ENCODE assay signal across 14 cellular contexts in genomic region chr1:54397090-54397591, GRCh38. TPM values are rescaled to one million over a fixed set of nuclear protein-coding genes. Genes with fewer than 3 reads are reported as not detected.
DNase-seq lines count a peak whose midpoint lies in the region; ATAC-seq, FAIRE-seq and TF ChIP-seq lines count a peak whose summit lies in the region.
"Had no signal": no experiment of that assay in that cellular context is flagged by ENCODE, and none has a peak within 500 bp of the region (broad histone marks: within the 10 kb centered on the region; RNA-seq: fewer than 3 reads in every experiment).

No MANE protein-coding gene starts in this region.

- H3K4me3 Mint-ChIP-seq in natural killer cell (no peak overlapping the region), nephron progenitor cell (no peak overlapping the region)
- no peak overlapping the region for H3K4me3 Mint-ChIP-seq in natural killer cell treated with Interleukin-12 subunit alpha and Interleukin-12 subunit beta and Interleukin-15 and Interleukin-18, amount 100 ng/mL, for 72 hours
- no peak overlapping the region for H3K4me3 Mint-ChIP-seq in activated CD4-positive, alpha-beta memory T cell treated with anti-CD3 and anti-CD28 coated beads for 36 hours
- H3K4me3 Mint-ChIP-seq: activated CD4-positive, alpha-beta memory T cell treated with anti-CD3 and anti-CD28 coated beads, Interleukin-2, amount 10 ng/mL, durations not matched to agents 7 days and 5 days had no signal

- peaks cover 34 to 68% (median 58%) of the 10 kb centered on the region in 4 donors for H3K4me1 ChIP-seq in esophagus muscularis mucosa
- H3K4me1 ChIP-seq: parathyroid adenoma had no signal

- CTCF ChIA-PET in activated CD4-positive, alpha-beta memory T cell treated with anti-CD3 and anti-CD28 coated beads for 36 hours (lab: Charles Lee) = no interaction called here

- H3K4me3 ChIP-seq in esophagus muscularis mucosa = no peak overlapping the region
- H3K4me3 ChIP-seq: suprapubic skin had no signal

- no peak for TF ChIP-seq EP300 in esophagus muscularis mucosa (IDR thresholded peaks at IDR 0.05)

- POLR2A ChIA-PET in activated CD4-positive, alpha-beta memory T cell treated with anti-CD3 and anti-CD28 coated beads for 36 hours (lab: Charles Lee) = no interaction called here

- intact Hi-C loops in natural killer cell (cut with micrococcal nuclease) = no loop called here
- intact Hi-C loops in esophagus muscularis mucosa (cut with DNase I) = no loop called here
- intact Hi-C loops in activated CD4-positive, alpha-beta memory T cell treated with anti-CD3 and anti-CD28 coated beads for 36 hours (cut with micrococcal nuclease) = no loop called here

- no peaks in the 10 kb centered on the region for H3K9me3 ChIP-seq in esophagus muscularis mucosa
- H3K9me3 ChIP-seq: suprapubic skin had no signal

- TF ChIP-seq CTCF in natural killer cell (IDR thresholded peaks at IDR 0.05) (no peak), esophagus muscularis mucosa (IDR thresholded peaks at IDR 0.05) (no peak), nephron progenitor cell (IDR thresholded peaks at IDR 0.05) (no peak)

- no peak for DNase-seq in natural killer cell
- no peak for DNase-seq in natural killer cell treated with Interleukin-12 subunit alpha and Interleukin-12 subunit beta and Interleukin-15 and Interleukin-18, amount 100 ng/mL, for 72 hours (ENCODE audit: low spot score)
- no peak for DNase-seq in esophagus muscularis mucosa (ENCODE audit: extremely low spot score)
- DNase-seq in nephron progenitor cell = no peak
- DNase-seq in HTR-8/SVneo (ENCODE audit: insufficient read length, low spot score) = no peak
- DNase-seq in epidermal melanocyte (ENCODE audit: insufficient read length, low spot score) = no peak
- no peak for DNase-seq in activated CD4-positive, alpha-beta memory T cell treated with anti-CD3 and anti-CD28 coated beads for 36 hours
- DNase-seq: activated CD4-positive, alpha-beta memory T cell treated with anti-CD3 and anti-CD28 coated beads, Interleukin-2, amount 10 ng/mL, durations not matched to agents 7 days and 5 days; activated gamma-delta T cell treated with Interleukin-2 at 50 U/mL for 16 hours; NCI-H1417 had no signal

- no peak for ATAC-seq in natural killer cell
- no peak for ATAC-seq in natural killer cell treated with Interleukin-12 subunit alpha and Interleukin-12 subunit beta and Interleukin-15 and Interleukin-18, amount 100 ng/mL, for 72 hours
- ATAC-seq in HG03196 (IDR thresholded peaks at IDR 0.05; ENCODE audit: unreplicated experiment) = no peak

- no peaks in the 10 kb centered on the region for H3K27me3 ChIP-seq in esophagus muscularis mucosa
- H3K27me3 ChIP-seq: suprapubic skin had no signal

- no peak for FAIRE-seq in HTR-8/SVneo (lab: Jason Lieb, UNC)
- FAIRE-seq: keratinocyte had no signal

- H3K27me3 Mint-ChIP-seq in natural killer cell (ENCODE audit: low read depth in 2 of 2) (no peaks in the 10 kb centered on the region), nephron progenitor cell (ENCODE audit: low read depth, poor library complexity) (peaks cover 2% of the 10 kb centered on the region)
- H3K27me3 Mint-ChIP-seq in natural killer cell treated with Interleukin-12 subunit alpha and Interleukin-12 subunit beta and Interleukin-15 and Interleukin-18, amount 100 ng/mL, for 72 hours = no peaks in the 10 kb centered on the region
- H3K27me3 Mint-ChIP-seq in activated CD4-positive, alpha-beta memory T cell treated with anti-CD3 and anti-CD28 coated beads for 36 hours = no peaks in the 10 kb centered on the region
- H3K27me3 Mint-ChIP-seq: activated CD4-positive, alpha-beta memory T cell treated with anti-CD3 and anti-CD28 coated beads, Interleukin-2, amount 10 ng/mL, durations not matched to agents 7 days and 5 days had no signal

- H3K4me1 Mint-ChIP-seq in natural killer cell (peaks cover 79 to 86% of the 10 kb centered on the region in 2 donors), nephron progenitor cell (peaks cover 84% of the 10 kb centered on the region)
- peaks cover 52 to 58% of the 10 kb centered on the region in 2 donors for H3K4me1 Mint-ChIP-seq in natural killer cell treated with Interleukin-12 subunit alpha and Interleukin-12 subunit beta and Interleukin-15 and Interleukin-18, amount 100 ng/mL, for 72 hours (ENCODE audit: low read depth in 2 of 2)
- peaks cover 42% of the 10 kb centered on the region for H3K4me1 Mint-ChIP-seq in activated CD4-positive, alpha-beta memory T cell treated with anti-CD3 and anti-CD28 coated beads for 36 hours (ENCODE audit: low read depth)

- H3K27ac Mint-ChIP-seq in natural killer cell (peak overlapping the region; percentile 29 to 70), nephron progenitor cell (peak overlapping the region; percentile 79)
- H3K27ac Mint-ChIP-seq in natural killer cell treated with Interleukin-12 subunit alpha and Interleukin-12 subunit beta and Interleukin-15 and Interleukin-18, amount 100 ng/mL, for 72 hours = peak overlapping the region in 1 of 2 donors; percentile 21
- H3K27ac Mint-ChIP-seq in activated CD4-positive, alpha-beta memory T cell treated with anti-CD3 and anti-CD28 coated beads for 36 hours = no peak overlapping the region
- H3K27ac Mint-ChIP-seq: activated CD4-positive, alpha-beta memory T cell treated with anti-CD3 and anti-CD28 coated beads, Interleukin-2, amount 10 ng/mL, durations not matched to agents 7 days and 5 days had no signal

- H3K27ac ChIP-seq in esophagus muscularis mucosa (replicated peaks in 1 of 4) = peak overlapping the region; percentile 3 to 61 (median 40)
- H3K27ac ChIP-seq: parathyroid adenoma, suprapubic skin had no signal

- TF ChIP-seq POLR2A in esophagus muscularis mucosa (IDR thresholded peaks at IDR 0.05; ENCODE audit: low read depth) = no peak

- peaks cover 20 to 80% (median 57%) of the 10 kb centered on the region in 4 donors for H3K36me3 ChIP-seq in esophagus muscularis mucosa

- H3K9me3 Mint-ChIP-seq in natural killer cell = no peaks in the 10 kb centered on the region
- H3K9me3 Mint-ChIP-seq in natural killer cell treated with Interleukin-12 subunit alpha and Interleukin-12 subunit beta and Interleukin-15 and Interleukin-18, amount 100 ng/mL, for 72 hours = no peaks in the 10 kb centered on the region
- no peaks in the 10 kb centered on the region for H3K9me3 Mint-ChIP-seq in nephron progenitor cell
- no peaks in the 10 kb centered on the region for H3K9me3 Mint-ChIP-seq in activated CD4-positive, alpha-beta memory T cell treated with anti-CD3 and anti-CD28 coated beads for 36 hours
- H3K9me3 Mint-ChIP-seq: activated CD4-positive, alpha-beta memory T cell treated with anti-CD3 and anti-CD28 coated beads, Interleukin-2, amount 10 ng/mL, durations not matched to agents 7 days and 5 days had no signal

- 55% methylated on average over 5 of the region's 5 CpGs for WGBS in esophagus muscularis mucosa

- peaks cover 43% of the 10 kb centered on the region for H3K36me3 Mint-ChIP-seq in natural killer cell
- peaks cover 43% of the 10 kb centered on the region for H3K36me3 Mint-ChIP-seq in natural killer cell treated with Interleukin-12 subunit alpha and Interleukin-12 subunit beta and Interleukin-15 and Interleukin-18, amount 100 ng/mL, for 72 hours
- H3K36me3 Mint-ChIP-seq in nephron progenitor cell (ENCODE audit: low read depth) = peaks cover 90% of the 10 kb centered on the region
- H3K36me3 Mint-ChIP-seq in activated CD4-positive, alpha-beta memory T cell treated with anti-CD3 and anti-CD28 coated beads for 36 hours = peaks cover 62% of the 10 kb centered on the region

RNA-seq across cellular contexts. Expression of gene SSBP3, which starts 9.1 kb away (rescaled TPM):
- total RNA-seq in natural killer cell (100 to 1,000 TPM; 162 to 224 (median 164) TPM), esophagus muscularis mucosa (10 to 100 TPM; 32.8 to 63.4 (median 47.4) TPM)
- total RNA-seq in natural killer cell treated with Interleukin-12 subunit alpha and Interleukin-12 subunit beta and Interleukin-15 and Interleukin-18, amount 100 ng/mL, for 72 hours = 10 to 100 TPM; 59.0 to 92.1 TPM
- total RNA-seq in activated CD4-positive, alpha-beta memory T cell treated with anti-CD3 and anti-CD28 coated beads for 36 hours = 10 to 100 TPM; 44.4 to 49.6 TPM
